8 cellular contexts compared by ENCODE assay signal in the genomic region with DNA sequence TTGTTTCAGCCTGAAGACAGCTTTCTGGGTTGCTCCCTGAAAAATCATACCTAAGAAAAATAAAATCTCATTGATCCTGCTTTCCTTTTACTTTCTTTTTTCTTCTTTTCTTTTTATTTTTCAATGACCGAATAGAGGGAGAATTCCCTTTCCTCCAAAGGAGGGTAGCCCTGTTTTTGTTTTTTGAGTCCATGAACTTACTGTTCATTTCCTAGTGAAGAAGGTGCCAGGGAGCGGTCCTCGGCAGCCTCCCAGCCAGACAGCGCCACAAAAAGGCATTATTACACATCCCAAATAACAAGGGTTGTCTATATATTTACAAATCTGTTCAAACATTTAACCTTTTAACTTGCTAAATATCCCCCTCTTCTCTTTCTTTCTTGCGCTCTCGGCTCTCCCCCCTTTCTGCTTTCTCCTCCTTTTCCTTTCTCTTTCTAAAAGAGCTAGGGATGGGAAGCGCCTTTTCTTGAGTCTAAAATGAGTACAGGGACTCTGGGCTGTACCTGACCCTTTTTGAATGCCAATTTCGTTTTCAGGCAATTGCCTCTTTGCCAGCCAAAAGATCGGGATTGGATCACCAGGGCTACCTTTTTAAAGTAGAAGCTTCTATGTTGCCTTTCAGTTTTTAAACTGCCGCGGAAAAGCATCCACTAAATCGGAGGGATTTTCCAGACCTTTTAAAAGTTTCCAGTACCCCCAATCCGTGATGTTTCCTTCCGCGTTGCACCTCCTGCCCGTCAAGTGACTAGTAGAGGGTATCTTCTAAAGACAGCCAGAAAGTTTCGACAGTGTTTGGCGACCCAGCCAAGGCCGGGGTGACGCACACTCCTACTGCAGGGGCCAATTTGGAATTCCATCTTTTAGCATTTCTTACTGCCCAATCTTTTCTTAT.
DNase-seq lines count a peak whose midpoint lies in the region; ATAC-seq, FAIRE-seq and TF ChIP-seq lines count a peak whose summit lies in the region.

No MANE protein-coding gene starts in this region.

- ATAC-seq in HepG2, result no peak
- no peak for ATAC-seq in GM21423 (IDR thresholded peaks at IDR 0.05; ENCODE audit: unreplicated experiment)
- no peak for ATAC-seq in GM21619 (IDR thresholded peaks at IDR 0.05; ENCODE audit: unreplicated experiment)

- peak in 1 of 2 donors; percentile 31 for DNase-seq in cardiac fibroblast (ENCODE audit: low read depth in 2 of 2)
- DNase-seq in HepG2 (ENCODE audit: low spot score), result no peak
- DNase-seq in suprapubic skin (ENCODE audit: low spot score in 2 of 2), result peak in 1 of 2 donors; percentile 79
- no peak for DNase-seq in RKO (ENCODE audit: low spot score)
- no peak for DNase-seq in COLO668 (lab: John Stamatoyannopoulos, UW; ENCODE audit: unreplicated experiment)

- peak overlapping the region; percentile 87 for H3K4me2 ChIP-seq in HepG2 (ENCODE audit: low read depth, low read length)

- H3K4me3 ChIP-seq in HUES6 (ENCODE audit: low read depth, low read length) (peak overlapping the region; percentile 22), cardiac fibroblast (replicated peaks in 1 of 2; ENCODE audit: low read depth in 2 of 2, low read length in 2 of 2) (peak overlapping the region; percentile 21 to 23), HepG2 (replicated peaks in 1 of 3; ENCODE audit: insufficient read depth in 1 of 3, low read depth in 2 of 3, low read length in 3 of 3) (peak overlapping the region in 2 of 3 experiments; percentile 35 to 60; a peak in 2 of 6 replicates), suprapubic skin (peak overlapping the region; percentile 50)

- no peak overlapping the region for H3K27ac ChIP-seq in HUES6 (ENCODE audit: low read depth, low read length)
- no peak overlapping the region for H3K27ac ChIP-seq in HepG2 (ENCODE audit: extremely low read length, insufficient read depth, low read length)
- peak overlapping the region; percentile 54 for H3K27ac ChIP-seq in suprapubic skin

- no peak for TF ChIP-seq EP300 in HepG2 (IDR thresholded peaks at IDR 0.05; ENCODE audit: low read depth in 2 of 2, low read length in 2 of 2)
- no peak for TF ChIP-seq EP300 in HepG2 (CRISPR knock-in tag; IDR thresholded peaks at IDR 0.05; ENCODE audit: borderline replicate concordance)
- no peak for TF ChIP-seq EP300 in suprapubic skin (IDR thresholded peaks at IDR 0.05)

- H3K79me2 ChIP-seq in HepG2 (ENCODE audit: insufficient read depth, low read length), result no peaks in the 10 kb centered on the region

- TF ChIP-seq POLR2A in HepG2 (IDR thresholded peaks at IDR 0.05; ENCODE audit: insufficient read depth in 1 of 2, low read depth in 2 of 2, low read length in 2 of 2) (no peak), suprapubic skin (IDR thresholded peaks at IDR 0.05) (no peak)

- in situ Hi-C loops in HepG2 (cut with HindIII; ENCODE audit: extremely low pct_ligation_motif_present, low pct_unique_long_range_greater_than_20kb), result loop anchor here (5.0 kb wide), 2 partner anchors 124 to 534 kb away; a partner anchor contains a TSS

- no peak for FAIRE-seq in HepG2 (lab: Jason Lieb, UNC)

- no peaks in the 10 kb centered on the region for H3K36me3 ChIP-seq in HUES6 (ENCODE audit: control insufficient read depth, insufficient read depth, low read length)
- H3K36me3 ChIP-seq in HepG2 (replicated peaks in 1 of 2; ENCODE audit: control insufficient read depth in 1 of 2, insufficient read depth in 2 of 2, low read length in 2 of 2), result no peaks in the 10 kb centered on the region
- H3K36me3 ChIP-seq in suprapubic skin, result no peaks in the 10 kb centered on the region

- H3K9ac ChIP-seq in HUES6 (ENCODE audit: low read length) (no peak overlapping the region), HepG2 (ENCODE audit: insufficient read depth, low read depth, low read length) (no peak overlapping the region)

- POLR2A ChIA-PET in HepG2 (lab: Yijun Ruan, JAX), result no interaction called here

- WGBS in HepG2 (ENCODE audit: low lambda C conversion rate), result 34% methylated on average over 20 of the region's 20 CpGs
- 10% methylated on average over 20 of the region's 20 CpGs for WGBS in suprapubic skin

- TF ChIP-seq RAD21 in HepG2 (CRISPR knock-in tag; IDR thresholded peaks at IDR 0.05), result no peak

- H3K9me3 ChIP-seq in HUES6 (ENCODE audit: control insufficient read depth, insufficient read depth, low read depth, low read length) (no peaks in the 10 kb centered on the region), HepG2 (ENCODE audit: low read length) (no peaks in the 10 kb centered on the region), suprapubic skin (no peaks in the 10 kb centered on the region)

- no peaks in the 10 kb centered on the region for H4K20me1 ChIP-seq in HepG2 (ENCODE audit: insufficient read depth, low read length)

- no peak for TF ChIP-seq CTCF in cardiac fibroblast (IDR thresholded peaks at IDR 0.05; ENCODE audit: low read depth, low read length)
- no peak for TF ChIP-seq CTCF in HepG2 (CRISPR knock-in tag; IDR thresholded peaks at IDR 0.05)
- no peak for TF ChIP-seq CTCF in suprapubic skin (IDR thresholded peaks at IDR 0.05)

- H2AFZ ChIP-seq in HepG2 (ENCODE audit: low read length), result no peak overlapping the region

- intact Hi-C loops in HepG2 (cut with micrococcal nuclease; ENCODE audit: unreplicated experiment), result loop anchor here (10.0 kb wide), 1 partner anchor 122 kb away; a partner anchor contains a TSS

- H3K4me1 ChIP-seq in HUES6 (ENCODE audit: control insufficient read depth, insufficient read depth, low read length) (peaks cover 39% of the 10 kb centered on the region), HepG2 (ENCODE audit: insufficient read depth, low read length) (peaks cover 42% of the 10 kb centered on the region), suprapubic skin (peaks cover 60% of the 10 kb centered on the region)

- no TSS peak for BruUV-seq in HepG2 (replicated peaks; lab: Mats Ljungman, UMichigan)

- H3K27me3 ChIP-seq in HUES6 (ENCODE audit: control insufficient read depth, insufficient read depth, low read length) (peaks cover 86% of the 10 kb centered on the region), HepG2 (ENCODE audit: control insufficient read depth in 1 of 2, insufficient read depth in 2 of 2, low read length in 2 of 2) (peaks cover 3 to 50% of the 10 kb centered on the region in 2 experiments; a peak in 4 of 5 replicates), suprapubic skin (peaks cover 66% of the 10 kb centered on the region)

- CTCF ChIA-PET in HepG2 (lab: Yijun Ruan, JAX; ENCODE audit: low intra/inter-chr PET ratio, low total read pairs), result no interaction called here

TF ChIP-seq in HepG2, 621 proteins besides CTCF, POLR2A, EP300 and RAD21:
- TF ChIP-seq KDM2A (CRISPR knock-in tag; IDR thresholded peaks at IDR 0.05; ENCODE audit: borderline replicate concordance, low read depth), result no peak
- TF ChIP-seq NFRKB (IDR thresholded peaks at IDR 0.05), result no peak
- TF ChIP-seq ZFP36L2 (CRISPR knock-in tag; IDR thresholded peaks at IDR 0.05), result no peak
- TF ChIP-seq, protein P1, sequence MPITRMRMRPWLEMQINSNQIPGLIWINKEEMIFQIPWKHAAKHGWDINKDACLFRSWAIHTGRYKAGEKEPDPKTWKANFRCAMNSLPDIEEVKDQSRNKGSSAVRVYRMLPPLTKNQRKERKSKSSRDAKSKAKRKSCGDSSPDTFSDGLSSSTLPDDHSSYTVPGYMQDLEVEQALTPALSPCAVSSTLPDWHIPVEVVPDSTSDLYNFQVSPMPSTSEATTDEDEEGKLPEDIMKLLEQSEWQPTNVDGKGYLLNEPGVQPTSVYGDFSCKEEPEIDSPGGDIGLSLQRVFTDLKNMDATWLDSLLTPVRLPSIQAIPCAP (CRISPR knock-in tag; IDR thresholded peaks at IDR 0.05; ENCODE audit: low read depth), result no peak
- no peak for TF ChIP-seq SIN3A (IDR thresholded peaks at IDR 0.05; ENCODE audit: borderline replicate concordance, low read depth, low read length)
- peak; percentile 50 for TF ChIP-seq ZFP36 (IDR thresholded peaks at IDR 0.05; ENCODE audit: borderline replicate concordance, low read depth, low read length, partially characterized antibody)
- TF ChIP-seq RNF2 (conservative IDR thresholded peaks at IDR 0.05; ENCODE audit: low read depth), result peak; percentile 64; the same call in 1 of the 2 replicates
- no peak for TF ChIP-seq NFE2L1 (CRISPR knock-in tag; IDR thresholded peaks at IDR 0.05; ENCODE audit: borderline replicate concordance)
- no peak for TF ChIP-seq NKX3-1 (CRISPR knock-in tag; IDR thresholded peaks at IDR 0.05)
- no peak for TF ChIP-seq ZNF724P (CRISPR knock-in tag; IDR thresholded peaks at IDR 0.05; ENCODE audit: borderline replicate concordance)
- no peak for TF ChIP-seq ZSCAN9 (CRISPR knock-in tag; IDR thresholded peaks at IDR 0.05; ENCODE audit: borderline replicate concordance)
- no peak for TF ChIP-seq CREB1 (IDR thresholded peaks at IDR 0.05)
- no peak for TF ChIP-seq CREB1 (CRISPR knock-in tag; IDR thresholded peaks at IDR 0.05)
- TF ChIP-seq ZNF234 (CRISPR knock-in tag; conservative IDR thresholded peaks at IDR 0.05), result no peak
- TF ChIP-seq ZNF441 (CRISPR knock-in tag; IDR thresholded peaks at IDR 0.05; ENCODE audit: borderline replicate concordance), result no peak
- no peak for TF ChIP-seq CHCHD3 (CRISPR knock-in tag; IDR thresholded peaks at IDR 0.05)
- TF ChIP-seq ZNF670 (CRISPR knock-in tag; IDR thresholded peaks at IDR 0.05; ENCODE audit: borderline replicate concordance), result no peak
- TF ChIP-seq ELF1 (CRISPR knock-in tag; IDR thresholded peaks at IDR 0.05), result no peak
- TF ChIP-seq HOXD1 (CRISPR knock-in tag; IDR thresholded peaks at IDR 0.05), result no peak
- no peak for TF ChIP-seq TRIM24 (CRISPR knock-in tag; IDR thresholded peaks at IDR 0.05)
- TF ChIP-seq CAMTA2 (CRISPR knock-in tag; IDR thresholded peaks at IDR 0.05; ENCODE audit: borderline replicate concordance), result no peak
- no peak for TF ChIP-seq NRL (CRISPR knock-in tag; IDR thresholded peaks at IDR 0.05; ENCODE audit: borderline replicate concordance)
- TF ChIP-seq SIX1 (CRISPR knock-in tag; IDR thresholded peaks at IDR 0.05; ENCODE audit: borderline replicate concordance), result no peak
- TF ChIP-seq CBX2 (IDR thresholded peaks at IDR 0.05; ENCODE audit: low read depth, low read length), result peak; percentile 98
- TF ChIP-seq CBX2 (CRISPR knock-in tag; IDR thresholded peaks at IDR 0.05; ENCODE audit: low read depth), result no peak
- no peak for TF ChIP-seq SP5 (CRISPR knock-in tag; IDR thresholded peaks at IDR 0.05; ENCODE audit: borderline replicate concordance, low read depth)
- no peak for TF ChIP-seq ZNF615 (CRISPR knock-in tag; IDR thresholded peaks at IDR 0.05; ENCODE audit: borderline replicate concordance)
- TF ChIP-seq ZNF331 (CRISPR knock-in tag; IDR thresholded peaks at IDR 0.05), result no peak
- no peak for TF ChIP-seq MYNN (CRISPR knock-in tag; IDR thresholded peaks at IDR 0.05; ENCODE audit: low read depth)
